ENCODE assay signal across 8 cellular contexts in the genomic region with DNA sequence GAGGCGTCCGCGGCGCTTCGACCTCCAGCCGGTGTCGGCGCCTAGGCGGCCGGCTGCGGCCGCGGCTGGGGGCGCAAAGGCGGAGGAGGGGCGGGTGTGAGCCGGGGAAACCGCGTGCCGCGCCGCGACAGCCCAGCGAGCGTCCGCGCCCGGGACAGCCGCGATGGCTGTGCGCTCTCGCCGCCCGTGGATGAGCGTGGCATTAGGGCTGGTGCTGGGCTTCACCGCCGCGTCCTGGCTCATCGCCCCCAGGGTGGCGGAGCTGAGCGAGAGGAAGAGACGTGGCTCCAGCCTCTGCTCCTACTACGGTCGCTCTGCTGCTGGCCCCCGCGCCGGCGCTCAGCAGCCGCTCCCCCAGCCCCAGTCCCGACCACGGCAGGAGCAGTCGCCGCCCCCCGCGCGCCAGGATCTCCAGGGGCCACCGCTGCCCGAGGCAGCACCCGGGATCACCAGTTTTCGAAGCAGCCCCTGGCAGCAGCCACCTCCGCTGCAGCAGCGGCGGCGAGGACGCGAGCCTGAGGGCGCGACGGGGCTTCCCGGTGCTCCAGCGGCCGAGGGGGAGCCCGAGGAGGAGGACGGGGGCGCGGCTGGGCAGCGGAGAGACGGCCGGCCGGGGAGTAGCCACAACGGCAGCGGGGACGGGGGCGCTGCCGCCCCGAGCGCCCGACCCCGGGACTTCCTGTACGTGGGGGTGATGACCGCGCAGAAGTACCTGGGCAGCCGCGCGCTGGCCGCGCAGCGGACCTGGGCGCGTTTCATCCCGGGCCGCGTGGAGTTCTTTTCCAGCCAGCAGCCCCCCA. TPM values are rescaled to one million over a fixed set of nuclear protein-coding genes. Genes with fewer than 3 reads are reported as not detected.
A peak's percentile ranks its signal among the peaks of the same experiment; 100 is the strongest.
DNase-seq lines count a peak whose midpoint lies in the region; ATAC-seq and TF ChIP-seq lines count a peak whose summit lies in the region.

No MANE protein-coding gene starts in this region.

- DNase-seq in GM06990 (ENCODE audit: extremely low read depth, insufficient read length) (no peak), LNCaP clone FGC (ENCODE audit: low read depth) (no peak), dermis blood vessel endothelial cell (peak; percentile 34), lung (ENCODE audit: low spot score) (peak; percentile 30), tibial nerve (ENCODE audit: low spot score in 2 of 2) (no peak), T-helper 1 cell (no peak)

- H3K27ac ChIP-seq in lung (ENCODE audit: low read depth in 1 of 2, low read length in 1 of 2) (peak overlapping the region; percentile 61 to 85), tibial nerve (peak overlapping the region; percentile 67 to 94 (median 76))

- no peak for TF ChIP-seq POLR2A in tibial nerve (IDR thresholded peaks at IDR 0.05)

- H3K4me1 ChIP-seq in lung (ENCODE audit: control insufficient read depth in 2 of 2, insufficient read depth in 2 of 2, low read length in 2 of 2) (peaks cover 0 to 5% of the 10 kb centered on the region in 2 donors), tibial nerve (peaks cover 0 to 32% (median 5%) of the 10 kb centered on the region in 4 donors)

- H3K4me3 ChIP-seq in GM06990 (replicated peaks; ENCODE audit: low read depth, low read length), result peak overlapping the region; percentile 44
- H3K4me3 ChIP-seq in LNCaP clone FGC (ENCODE audit: low read depth, low read length), result peak overlapping the region; percentile 41
- H3K4me3 ChIP-seq in lung, result peak overlapping the region; percentile 75
- peak overlapping the region; percentile 56 to 85 (median 75) for H3K4me3 ChIP-seq in tibial nerve

- TF ChIP-seq CTCF in GM06990 (IDR thresholded peaks at IDR 0.05; ENCODE audit: insufficient read depth, low read length, poor library complexity, severe bottlenecking) (no peak), LNCaP clone FGC (IDR thresholded peaks at IDR 0.05; ENCODE audit: control insufficient read depth, extremely low read depth, insufficient read depth) (no peak), lung (IDR thresholded peaks at IDR 0.05; ENCODE audit: control extremely low read depth, extremely low read depth) (no peak), tibial nerve (IDR thresholded peaks at IDR 0.05) (no peak)

- ATAC-seq in GM21737 (IDR thresholded peaks at IDR 0.05; ENCODE audit: unreplicated experiment) (peak; percentile 43), lung (ENCODE audit: insufficient read depth, low FRiP score) (peak; percentile 34), HG03378 (IDR thresholded peaks at IDR 0.05; ENCODE audit: unreplicated experiment) (no peak)

- H3K27me3 ChIP-seq in GM06990 (replicated peaks; ENCODE audit: control insufficient read depth, insufficient read depth, low read length) (no peaks in the 10 kb centered on the region; the same call in 1 of the 2 replicates), lung (ENCODE audit: control insufficient read depth, insufficient read depth) (no peaks in the 10 kb centered on the region), tibial nerve (no peaks in the 10 kb centered on the region)

- H3K36me3 ChIP-seq in GM06990 (ENCODE audit: control insufficient read depth, insufficient read depth, low read length) (no peaks in the 10 kb centered on the region), lung (ENCODE audit: control insufficient read depth in 2 of 2, insufficient read depth in 2 of 2, low read length in 2 of 2) (no peaks in the 10 kb centered on the region), tibial nerve (no peaks in the 10 kb centered on the region)

- H3K9me3 ChIP-seq in lung (ENCODE audit: control insufficient read depth in 2 of 2, insufficient read depth in 1 of 2, low read length in 1 of 2) (no peaks in the 10 kb centered on the region), tibial nerve (no peaks in the 10 kb centered on the region)

- TF ChIP-seq EP300 in tibial nerve (IDR thresholded peaks at IDR 0.05), result no peak

- WGBS in lung, 2 donors, result 1% methylated on average over 65 to 103 of the region's 103 CpGs
- 1 to 3% methylated on average over 27 to 36 of the region's 103 CpGs for WGBS in tibial nerve, 2 donors

RNA-seq across cellular contexts. Expression of a gene that starts 0.6 kb away (rescaled TPM):
- total RNA-seq in dermis blood vessel endothelial cell, result 2.5 and 3.9 TPM in 2 replicates
- total RNA-seq in lung, result 1 to 10 TPM; 4.1 to 6.7 TPM
- 1 to 10 TPM in 1 of 2 donors, under 1 TPM in 1; 0.41 to 1.9 TPM for polyA plus RNA-seq in lung
- total RNA-seq in tibial nerve, result 10 to 100 TPM in 1 of 4 donors, 1 to 10 TPM in 3; 3.6 to 11.2 (median 6.2) TPM

Comparison
In these comparisons a context has a peak if more than half of its experiments do, and no peak if none do; other contexts are left out.
1. DNase-seq: peak in dermis blood vessel endothelial cell (single experiment) and lung (single experiment); none in GM06990 (single experiment), LNCaP clone FGC (single experiment), tibial nerve (0 of 2) and T-helper 1 cell (0 of 5).
2. Peak in every context shown above with its lines, with median percentiles within 50 percentile points of each other: H3K4me3 ChIP-seq.